Comparison of ENCODE assay signal across 10 cellular contexts in genomic region chr18:79525556-79526467, GRCh38.
DNase-seq lines count a peak whose midpoint lies in the region; ATAC-seq and TF ChIP-seq lines count a peak whose summit lies in the region.
"Had no signal": no experiment of that assay in that cellular context is flagged by ENCODE, and none has a peak within 500 bp of the region (broad histone marks: within the 10 kb centered on the region; RNA-seq: fewer than 3 reads in every experiment).

No MANE protein-coding gene starts in this region.

- no peaks in the 10 kb centered on the region for H3K9me3 Mint-ChIP-seq in CD4-positive, alpha-beta T cell
- H3K9me3 Mint-ChIP-seq in osteocyte (ENCODE audit: unreplicated experiment) (no peaks in the 10 kb centered on the region), type B pancreatic cell (no peaks in the 10 kb centered on the region)

- peak overlapping the region; percentile 84 for H3K27ac Mint-ChIP-seq in CD4-positive, alpha-beta T cell
- H3K27ac Mint-ChIP-seq in osteocyte (ENCODE audit: unreplicated experiment) (no peak overlapping the region), type B pancreatic cell (no peak overlapping the region)

- no peaks in the 10 kb centered on the region for H3K27me3 ChIP-seq in CD4-positive, alpha-beta T cell (ENCODE audit: control insufficient read depth, insufficient read depth, low read length)

- H3K9me3 ChIP-seq in CD4-positive, alpha-beta T cell (ENCODE audit: control insufficient read depth, low read length), result no peaks in the 10 kb centered on the region

- H3K27ac ChIP-seq in CD4-positive, alpha-beta T cell (ENCODE audit: low read depth, low read length), result no peak overlapping the region

- no peak for ATAC-seq in CD4-positive, alpha-beta T cell (ENCODE audit: poor library complexity)
- ATAC-seq in esophagus mucosa, result peak; percentile 83

- POLR2A ChIA-PET in CD4-positive, alpha-beta T cell (lab: Charles Lee), result interaction anchor here (1.1 kb wide), 1 partner anchor 9 kb away, joined by 3 read pairs; no protein-coding TSS in a partner anchor

- CTCF ChIA-PET in CD4-positive, alpha-beta T cell (lab: Charles Lee), result no interaction called here

- intact Hi-C loops in CD4-positive, alpha-beta T cell (cut with DNase I, micrococcal nuclease), result loop anchor here in 1 of 2 experiments (5.0 to 10.0 kb wide), 3 partner anchors 69 to 439 kb away; partner anchors contain the start of genes HSBP1L1 and NFATC1

- peak overlapping the region; percentile 25 for H3K4me3 Mint-ChIP-seq in CD4-positive, alpha-beta T cell
- peak overlapping the region; percentile 33 for H3K4me3 Mint-ChIP-seq in osteocyte (ENCODE audit: unreplicated experiment)
- no peak overlapping the region for H3K4me3 Mint-ChIP-seq in type B pancreatic cell

- TF ChIP-seq CTCF in CD4-positive, alpha-beta T cell (IDR thresholded peaks at IDR 0.05), result no peak
- TF ChIP-seq CTCF in osteocyte (IDR thresholded peaks at IDR 0.05) (no peak), type B pancreatic cell (conservative IDR thresholded peaks at IDR 0.05) (no peak)

- peak in 1 of 10 experiments; percentile 33 for DNase-seq in CD4-positive, alpha-beta T cell
- DNase-seq in NCI-H526 (lab: John Stamatoyannopoulos, UW), result peak; percentile 4 to 48
- DNase-seq in osteocyte (ENCODE audit: extremely low spot score, unreplicated experiment), result peak; percentile 86
- no peak for DNase-seq in type B pancreatic cell (ENCODE audit: extremely low spot score, unreplicated experiment)
- no peak for DNase-seq in NCI-H2081 treated with DMSO at 0.1 percent for 48 hours (lab: John Stamatoyannopoulos, UW)
- DNase-seq in DMS114 treated with DMSO at 0.1 percent for 48 hours (lab: John Stamatoyannopoulos, UW; ENCODE audit: unreplicated experiment), result no peak
- no peak for DNase-seq in NCI-H82 (lab: John Stamatoyannopoulos, UW)
- DNase-seq: NCI-H2227 treated with DMSO at 0.1 percent for 48 hours; stimulated activated CD4-positive, alpha-beta T cell treated with anti-CD3 and anti-CD28 coated beads, Interleukin-4, amount 100 ng/mL, for 4 hours had no signal

- H3K4me1 Mint-ChIP-seq in CD4-positive, alpha-beta T cell (ENCODE audit: low read depth), result peaks cover 68% of the 10 kb centered on the region
- H3K4me1 Mint-ChIP-seq in osteocyte (ENCODE audit: unreplicated experiment), result peaks cover 18% of the 10 kb centered on the region
- peaks cover 17% of the 10 kb centered on the region for H3K4me1 Mint-ChIP-seq in type B pancreatic cell (ENCODE audit: unreplicated experiment)

- H3K27me3 Mint-ChIP-seq in CD4-positive, alpha-beta T cell, result no peaks in the 10 kb centered on the region
- H3K27me3 Mint-ChIP-seq in osteocyte (ENCODE audit: unreplicated experiment), result no peaks in the 10 kb centered on the region
- peaks cover 13% of the 10 kb centered on the region for H3K27me3 Mint-ChIP-seq in type B pancreatic cell

- peaks cover 32% of the 10 kb centered on the region for H3K36me3 Mint-ChIP-seq in CD4-positive, alpha-beta T cell (ENCODE audit: low read depth)
- H3K36me3 Mint-ChIP-seq in osteocyte (ENCODE audit: unreplicated experiment), result no peaks in the 10 kb centered on the region
- H3K36me3 Mint-ChIP-seq in type B pancreatic cell, result no peaks in the 10 kb centered on the region

Comparison
In these comparisons a context has a peak if more than half of its experiments do, and no peak if none do; other contexts are left out.
1. DNase-seq: peak in NCI-H526 (2 of 2) and osteocyte (single experiment); none in type B pancreatic cell (single experiment), NCI-H2081 treated with DMSO at 0.1 percent for 48 hours (single experiment), DMS114 treated with DMSO at 0.1 percent for 48 hours (single experiment) and NCI-H82 (single experiment).